ENCODE assay signal across 8 cellular contexts in genomic region chr3:179503152-179503551, GRCh38. TPM values are rescaled to one million over a fixed set of nuclear protein-coding genes. Genes with fewer than 3 reads are reported as not detected.
"Had no signal": no experiment of that assay in that cellular context is flagged by ENCODE, and none has a peak within 500 bp of the region (broad histone marks: within the 10 kb centered on the region; RNA-seq: fewer than 3 reads in every experiment).

No MANE protein-coding gene starts in this region.

- H3K4me2 ChIP-seq: KMS-11 had no signal

- DNase-seq: Karpas-422, Kasumi-1, KBM-7, KG1 had no signal

- H3K9ac ChIP-seq: KMS-11 had no signal

- FAIRE-seq: HTR-8/SVneo had no signal

- H3K27ac ChIP-seq: HL-60, KMS-11 had no signal

RNA-seq across cellular contexts. Expression of gene GNB4, which starts 51.9 kb away (rescaled TPM):
- total RNA-seq: HT-29 had no signal
